In genomic region chr16:89391-90302, GRCh38 we compare ENCODE assay signal across 17 cellular contexts. TPM values are rescaled to one million over a fixed set of nuclear protein-coding genes. Genes with fewer than 3 reads are reported as not detected.
A peak's percentile ranks its signal among the peaks of the same experiment; 100 is the strongest.
DNase-seq lines count a peak whose midpoint lies in the region; ATAC-seq and TF ChIP-seq lines count a peak whose summit lies in the region.
"Had no signal": no experiment of that assay in that cellular context is flagged by ENCODE, and none has a peak within 500 bp of the region (broad histone marks: within the 10 kb centered on the region; RNA-seq: fewer than 3 reads in every experiment).

No MANE protein-coding gene starts in this region.

- intact Hi-C loops in right cardiac atrium (cut with DNase I), result no loop called here
- intact Hi-C loops in upper lobe of right lung (cut with DNase I), result no loop called here

- H3K27me3 ChIP-seq in right cardiac atrium (ENCODE audit: control insufficient read depth, insufficient read depth), result no peaks in the 10 kb centered on the region
- no peaks in the 10 kb centered on the region for H3K27me3 ChIP-seq in right atrium auricular region
- H3K27me3 ChIP-seq in upper lobe of right lung, result no peaks in the 10 kb centered on the region

- no peak for ATAC-seq in right cardiac atrium
- ATAC-seq in upper lobe of right lung, result no peak
- ATAC-seq: HCT116 had no signal

- peak in 2 of 3 donors; percentile 44 to 52 for DNase-seq in right cardiac atrium
- DNase-seq in right atrium auricular region (ENCODE audit: low spot score), result no peak
- DNase-seq in chondrocyte (ENCODE audit: low spot score), result peak; percentile 92
- no peak for DNase-seq in HT-29 (ENCODE audit: low spot score)
- DNase-seq in upper lobe of right lung, result no peak
- DNase-seq in NCI-H510A treated with DMSO at 0.1 percent for 48 hours (lab: John Stamatoyannopoulos, UW), result no peak
- DNase-seq: C1 segment of cervical spinal cord, DMS79 treated with DMSO at 0.1 percent for 48 hours, GM23248, KBM-7, NCI-H1436, NCI-H2029, NCI-H2171 treated with DMSO at 0.1 percent for 48 hours, NCI-H446 treated with DMSO at 0.1 percent for 48 hours, NCI-H748 treated with DMSO at 0.1 percent for 48 hours, PC-9 had no signal

- H3K4me3 Mint-ChIP-seq in chondrocyte (ENCODE audit: unreplicated experiment), result no peak overlapping the region

- H3K9me3 ChIP-seq in right cardiac atrium (ENCODE audit: control insufficient read depth, low read length) (no peaks in the 10 kb centered on the region), right atrium auricular region (no peaks in the 10 kb centered on the region), upper lobe of right lung (no peaks in the 10 kb centered on the region)

- H3K4me1 ChIP-seq in right cardiac atrium (ENCODE audit: control insufficient read depth, insufficient read depth, low read length) (peaks cover under 1% of the 10 kb centered on the region), right atrium auricular region (peaks cover 0 to 30% of the 10 kb centered on the region in 2 donors), upper lobe of right lung (peaks cover 18% of the 10 kb centered on the region)

- 90% methylated on average over 30 of the region's 30 CpGs for WGBS in right cardiac atrium

- H3K36me3 ChIP-seq in right atrium auricular region (peaks cover 60% of the 10 kb centered on the region), upper lobe of right lung (peaks cover 52% of the 10 kb centered on the region)

- H3K27ac ChIP-seq in right cardiac atrium (ENCODE audit: low read length) (no peak overlapping the region), right atrium auricular region (no peak overlapping the region), upper lobe of right lung (no peak overlapping the region)
- H3K27ac ChIP-seq: GM23248, PC-9 had no signal

- no peaks in the 10 kb centered on the region for H3K27me3 Mint-ChIP-seq in chondrocyte (ENCODE audit: low read depth)

- H3K4me1 Mint-ChIP-seq in chondrocyte (ENCODE audit: low read depth), result peaks cover 12% of the 10 kb centered on the region

- H3K36me3 Mint-ChIP-seq in chondrocyte (ENCODE audit: low read depth), result peaks cover 10% of the 10 kb centered on the region

- no peaks in the 10 kb centered on the region for H3K9me3 Mint-ChIP-seq in chondrocyte (ENCODE audit: low read depth)

- TF ChIP-seq CTCF in right atrium auricular region (IDR thresholded peaks at IDR 0.05) (no peak), chondrocyte (IDR thresholded peaks at IDR 0.05) (no peak), upper lobe of right lung (IDR thresholded peaks at IDR 0.05) (no peak)

- no peak overlapping the region for H3K4me3 ChIP-seq in right cardiac atrium (ENCODE audit: low read length)
- no peak overlapping the region for H3K4me3 ChIP-seq in right atrium auricular region
- H3K4me3 ChIP-seq in upper lobe of right lung, result no peak overlapping the region
- H3K4me3 ChIP-seq: GM23248, PC-9 had no signal

- H3K27ac Mint-ChIP-seq in chondrocyte (ENCODE audit: unreplicated experiment), result no peak overlapping the region

RNA-seq across cellular contexts. Expression of gene MPG, which starts 11.6 kb away (rescaled TPM):
- total RNA-seq in right cardiac atrium (10 to 100 TPM; 31.8 to 39.3 (median 37.9) TPM), right atrium auricular region (10 to 100 TPM; 47.7 to 84.0 TPM), chondrocyte (52.6 to 65.4 TPM (median 61.1 TPM) in 3 replicates), upper lobe of right lung (42.5 TPM)
- 56.8 TPM for polyA plus RNA-seq in right cardiac atrium
- total RNA-seq in HT-29 (2014; rRNA removed; shearing (Covaris generic)), result 332 and 334 TPM in 2 replicates

RNA-seq across cellular contexts. Expression of gene RHBDF1, which starts 17.2 kb away (rescaled TPM):
- total RNA-seq in right cardiac atrium (10 to 100 TPM; 20.4 to 26.7 (median 24.2) TPM), right atrium auricular region (10 to 100 TPM; 12.0 to 25.4 TPM), chondrocyte (52.4 to 55.5 TPM (median 52.7 TPM) in 3 replicates), upper lobe of right lung (48.4 TPM)
- polyA plus RNA-seq in right cardiac atrium, result 29.6 TPM
- total RNA-seq in HT-29 (2014; rRNA removed; shearing (Covaris generic)), result 265 and 291 TPM in 2 replicates

RNA-seq across cellular contexts. Expression of gene SNRNP25, which starts 36.0 kb away (rescaled TPM):
- total RNA-seq in right cardiac atrium (10 to 100 TPM; 54.8 to 71.4 (median 62.3) TPM), right atrium auricular region (10 to 100 TPM; 47.1 to 78.3 TPM), chondrocyte (27.7 to 40.5 TPM (median 28.0 TPM) in 3 replicates), upper lobe of right lung (11.6 TPM)
- polyA plus RNA-seq in right cardiac atrium, result 108 TPM
- total RNA-seq in HT-29 (2014; rRNA removed; shearing (Covaris generic)), result 64.8 and 67.5 TPM in 2 replicates

RNA-seq across cellular contexts. Expression of gene POLR3K, which starts 36.2 kb away (rescaled TPM):
- total RNA-seq in right cardiac atrium (10 to 100 TPM in 3 of 4 donors, 1 to 10 TPM in 1; 9.8 to 13.4 (median 11.6) TPM), right atrium auricular region (1 to 10 TPM; 4.0 TPM), chondrocyte (7.3 to 11.3 TPM (median 7.5 TPM) in 3 replicates), upper lobe of right lung (12.0 TPM)
- polyA plus RNA-seq in right cardiac atrium, result 11.2 TPM
- total RNA-seq in HT-29 (2014; rRNA removed; shearing (Covaris generic)), result 19.8 and 26.8 TPM in 2 replicates

RNA-seq across cellular contexts. Expression of gene NPRL3, which starts 48.8 kb away (rescaled TPM):
- 10 to 100 TPM; 19.9 to 25.6 (median 22.7) TPM for total RNA-seq in right cardiac atrium
- polyA plus RNA-seq in right cardiac atrium, result 17.9 TPM
- total RNA-seq in right atrium auricular region, result 10 to 100 TPM; 10.8 to 22.2 TPM
- 32.0 to 39.6 TPM (median 35.4 TPM) in 3 replicates for total RNA-seq in chondrocyte
- total RNA-seq in HT-29 (2014; rRNA removed; shearing (Covaris generic)), result 15.3 and 19.4 TPM in 2 replicates
- 30.6 TPM for total RNA-seq in upper lobe of right lung

Comparison
In these comparisons a context has a peak if more than half of its experiments do, and no peak if none do; other contexts are left out.
1. DNase-seq: peak in right cardiac atrium (2 of 3) and chondrocyte (single experiment); none in right atrium auricular region (single experiment), HT-29 (single experiment), upper lobe of right lung (single experiment) and NCI-H510A treated with DMSO at 0.1 percent for 48 hours (single experiment).